In the genomic region with DNA sequence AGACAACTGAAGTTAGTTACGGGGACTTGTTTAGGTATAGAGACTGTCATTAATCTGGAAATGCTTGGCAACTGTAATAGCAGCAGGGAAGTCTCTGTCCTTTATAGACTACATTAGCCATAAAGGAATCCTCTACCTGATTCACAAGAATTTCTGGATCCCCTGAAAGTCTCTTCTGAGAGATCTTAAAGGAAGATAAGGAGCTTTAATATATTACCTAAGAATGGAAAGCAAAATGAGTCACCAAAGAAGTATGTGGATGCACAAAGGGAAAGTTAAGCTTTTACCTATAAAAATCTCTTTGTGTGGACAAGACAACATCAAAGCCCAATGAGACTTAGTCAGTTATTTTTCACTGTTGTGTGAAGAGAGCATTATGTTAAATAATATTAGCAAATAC, we compare ENCODE assay signal across 1 cellular context.
TF ChIP-seq lines count a peak whose summit lies in the region.

No MANE protein-coding gene starts in this region.

TF ChIP-seq in GM23338, 12 proteins besides CTCF, POLR2A, EP300 and RAD21 (continued from another document):
- TF ChIP-seq, protein P1, sequence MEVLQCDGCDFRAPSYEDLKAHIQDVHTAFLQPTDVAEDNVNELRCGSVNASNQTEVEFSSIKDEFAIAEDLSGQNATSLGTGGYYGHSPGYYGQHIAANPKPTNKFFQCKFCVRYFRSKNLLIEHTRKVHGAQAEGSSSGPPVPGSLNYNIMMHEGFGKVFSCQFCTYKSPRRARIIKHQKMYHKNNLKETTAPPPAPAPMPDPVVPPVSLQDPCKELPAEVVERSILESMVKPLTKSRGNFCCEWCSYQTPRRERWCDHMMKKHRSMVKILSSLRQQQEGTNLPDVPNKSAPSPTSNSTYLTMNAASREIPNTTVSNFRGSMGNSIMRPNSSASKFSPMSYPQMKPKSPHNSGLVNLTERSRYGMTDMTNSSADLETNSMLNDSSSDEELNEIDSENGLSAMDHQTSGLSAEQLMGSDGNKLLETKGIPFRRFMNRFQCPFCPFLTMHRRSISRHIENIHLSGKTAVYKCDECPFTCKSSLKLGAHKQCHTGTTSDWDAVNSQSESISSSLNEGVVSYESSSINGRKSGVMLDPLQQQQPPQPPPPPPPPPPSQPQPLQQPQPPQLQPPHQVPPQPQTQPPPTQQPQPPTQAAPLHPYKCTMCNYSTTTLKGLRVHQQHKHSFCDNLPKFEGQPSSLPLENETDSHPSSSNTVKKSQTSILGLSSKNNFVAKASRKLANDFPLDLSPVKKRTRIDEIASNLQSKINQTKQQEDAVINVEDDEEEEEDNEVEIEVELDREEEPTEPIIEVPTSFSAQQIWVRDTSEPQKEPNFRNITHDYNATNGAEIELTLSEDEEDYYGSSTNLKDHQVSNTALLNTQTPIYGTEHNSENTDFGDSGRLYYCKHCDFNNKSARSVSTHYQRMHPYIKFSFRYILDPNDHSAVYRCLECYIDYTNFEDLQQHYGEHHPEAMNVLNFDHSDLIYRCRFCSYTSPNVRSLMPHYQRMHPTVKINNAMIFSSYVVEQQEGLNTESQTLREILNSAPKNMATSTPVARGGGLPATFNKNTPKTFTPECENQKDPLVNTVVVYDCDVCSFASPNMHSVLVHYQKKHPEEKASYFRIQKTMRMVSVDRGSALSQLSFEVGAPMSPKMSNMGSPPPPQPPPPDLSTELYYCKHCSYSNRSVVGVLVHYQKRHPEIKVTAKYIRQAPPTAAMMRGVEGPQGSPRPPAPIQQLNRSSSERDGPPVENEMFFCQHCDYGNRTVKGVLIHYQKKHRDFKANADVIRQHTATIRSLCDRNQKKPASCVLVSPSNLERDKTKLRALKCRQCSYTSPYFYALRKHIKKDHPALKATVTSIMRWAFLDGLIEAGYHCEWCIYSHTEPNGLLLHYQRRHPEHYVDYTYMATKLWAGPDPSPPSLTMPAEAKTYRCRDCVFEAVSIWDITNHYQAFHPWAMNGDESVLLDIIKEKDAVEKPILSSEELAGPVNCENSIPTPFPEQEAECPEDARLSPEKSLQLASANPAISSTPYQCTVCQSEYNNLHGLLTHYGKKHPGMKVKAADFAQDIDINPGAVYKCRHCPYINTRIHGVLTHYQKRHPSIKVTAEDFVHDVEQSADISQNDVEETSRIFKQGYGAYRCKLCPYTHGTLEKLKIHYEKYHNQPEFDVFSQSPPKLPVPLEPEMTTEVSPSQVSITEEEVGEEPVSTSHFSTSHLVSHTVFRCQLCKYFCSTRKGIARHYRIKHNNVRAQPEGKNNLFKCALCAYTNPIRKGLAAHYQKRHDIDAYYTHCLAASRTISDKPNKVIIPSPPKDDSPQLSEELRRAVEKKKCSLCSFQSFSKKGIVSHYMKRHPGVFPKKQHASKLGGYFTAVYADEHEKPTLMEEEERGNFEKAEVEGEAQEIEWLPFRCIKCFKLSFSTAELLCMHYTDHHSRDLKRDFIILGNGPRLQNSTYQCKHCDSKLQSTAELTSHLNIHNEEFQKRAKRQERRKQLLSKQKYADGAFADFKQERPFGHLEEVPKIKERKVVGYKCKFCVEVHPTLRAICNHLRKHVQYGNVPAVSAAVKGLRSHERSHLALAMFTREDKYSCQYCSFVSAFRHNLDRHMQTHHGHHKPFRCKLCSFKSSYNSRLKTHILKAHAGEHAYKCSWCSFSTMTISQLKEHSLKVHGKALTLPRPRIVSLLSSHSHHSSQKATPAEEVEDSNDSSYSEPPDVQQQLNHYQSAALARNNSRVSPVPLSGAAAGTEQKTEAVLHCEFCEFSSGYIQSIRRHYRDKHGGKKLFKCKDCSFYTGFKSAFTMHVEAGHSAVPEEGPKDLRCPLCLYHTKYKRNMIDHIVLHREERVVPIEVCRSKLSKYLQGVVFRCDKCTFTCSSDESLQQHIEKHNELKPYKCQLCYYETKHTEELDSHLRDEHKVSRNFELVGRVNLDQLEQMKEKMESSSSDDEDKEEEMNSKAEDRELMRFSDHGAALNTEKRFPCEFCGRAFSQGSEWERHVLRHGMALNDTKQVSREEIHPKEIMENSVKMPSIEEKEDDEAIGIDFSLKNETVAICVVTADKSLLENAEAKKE (CRISPR knock-in tag; IDR thresholded peaks at IDR 0.05): no peak
- TF ChIP-seq EZH2phosphoT487 (IDR thresholded peaks at IDR 0.05; ENCODE audit: unreplicated experiment): no peak
- no peak for TF ChIP-seq ZNF331 (CRISPR knock-in tag; IDR thresholded peaks at IDR 0.05; ENCODE audit: low read depth)
- no peak for TF ChIP-seq EZH2 (IDR thresholded peaks at IDR 0.05; ENCODE audit: low read depth, unreplicated experiment)
- TF ChIP-seq POLR2AphosphoS5 (IDR thresholded peaks at IDR 0.05; ENCODE audit: low read depth): no peak
- TF ChIP-seq, protein P2, sequence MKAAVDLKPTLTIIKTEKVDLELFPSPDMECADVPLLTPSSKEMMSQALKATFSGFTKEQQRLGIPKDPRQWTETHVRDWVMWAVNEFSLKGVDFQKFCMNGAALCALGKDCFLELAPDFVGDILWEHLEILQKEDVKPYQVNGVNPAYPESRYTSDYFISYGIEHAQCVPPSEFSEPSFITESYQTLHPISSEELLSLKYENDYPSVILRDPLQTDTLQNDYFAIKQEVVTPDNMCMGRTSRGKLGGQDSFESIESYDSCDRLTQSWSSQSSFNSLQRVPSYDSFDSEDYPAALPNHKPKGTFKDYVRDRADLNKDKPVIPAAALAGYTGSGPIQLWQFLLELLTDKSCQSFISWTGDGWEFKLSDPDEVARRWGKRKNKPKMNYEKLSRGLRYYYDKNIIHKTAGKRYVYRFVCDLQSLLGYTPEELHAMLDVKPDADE (IDR thresholded peaks at IDR 0.05): no peak
- no peak for TF ChIP-seq STAT1 (IDR thresholded peaks at IDR 0.05; ENCODE audit: unreplicated experiment)
- no peak for TF ChIP-seq NANOG (IDR thresholded peaks at IDR 0.05; ENCODE audit: borderline replicate concordance)
- TF ChIP-seq, protein P3, sequence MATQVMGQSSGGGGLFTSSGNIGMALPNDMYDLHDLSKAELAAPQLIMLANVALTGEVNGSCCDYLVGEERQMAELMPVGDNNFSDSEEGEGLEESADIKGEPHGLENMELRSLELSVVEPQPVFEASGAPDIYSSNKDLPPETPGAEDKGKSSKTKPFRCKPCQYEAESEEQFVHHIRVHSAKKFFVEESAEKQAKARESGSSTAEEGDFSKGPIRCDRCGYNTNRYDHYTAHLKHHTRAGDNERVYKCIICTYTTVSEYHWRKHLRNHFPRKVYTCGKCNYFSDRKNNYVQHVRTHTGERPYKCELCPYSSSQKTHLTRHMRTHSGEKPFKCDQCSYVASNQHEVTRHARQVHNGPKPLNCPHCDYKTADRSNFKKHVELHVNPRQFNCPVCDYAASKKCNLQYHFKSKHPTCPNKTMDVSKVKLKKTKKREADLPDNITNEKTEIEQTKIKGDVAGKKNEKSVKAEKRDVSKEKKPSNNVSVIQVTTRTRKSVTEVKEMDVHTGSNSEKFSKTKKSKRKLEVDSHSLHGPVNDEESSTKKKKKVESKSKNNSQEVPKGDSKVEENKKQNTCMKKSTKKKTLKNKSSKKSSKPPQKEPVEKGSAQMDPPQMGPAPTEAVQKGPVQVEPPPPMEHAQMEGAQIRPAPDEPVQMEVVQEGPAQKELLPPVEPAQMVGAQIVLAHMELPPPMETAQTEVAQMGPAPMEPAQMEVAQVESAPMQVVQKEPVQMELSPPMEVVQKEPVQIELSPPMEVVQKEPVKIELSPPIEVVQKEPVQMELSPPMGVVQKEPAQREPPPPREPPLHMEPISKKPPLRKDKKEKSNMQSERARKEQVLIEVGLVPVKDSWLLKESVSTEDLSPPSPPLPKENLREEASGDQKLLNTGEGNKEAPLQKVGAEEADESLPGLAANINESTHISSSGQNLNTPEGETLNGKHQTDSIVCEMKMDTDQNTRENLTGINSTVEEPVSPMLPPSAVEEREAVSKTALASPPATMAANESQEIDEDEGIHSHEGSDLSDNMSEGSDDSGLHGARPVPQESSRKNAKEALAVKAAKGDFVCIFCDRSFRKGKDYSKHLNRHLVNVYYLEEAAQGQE (IDR thresholded peaks at IDR 0.05; ENCODE audit: unreplicated experiment): no peak
- no peak for TF ChIP-seq JUNB (IDR thresholded peaks at IDR 0.05; ENCODE audit: unreplicated experiment)
- TF ChIP-seq CREB1 (CRISPR knock-in tag; IDR thresholded peaks at IDR 0.05; ENCODE audit: low read depth): no peak
TF ChIP-seq in GM23338: peak in this region for 0.
